In the genomic region with DNA sequence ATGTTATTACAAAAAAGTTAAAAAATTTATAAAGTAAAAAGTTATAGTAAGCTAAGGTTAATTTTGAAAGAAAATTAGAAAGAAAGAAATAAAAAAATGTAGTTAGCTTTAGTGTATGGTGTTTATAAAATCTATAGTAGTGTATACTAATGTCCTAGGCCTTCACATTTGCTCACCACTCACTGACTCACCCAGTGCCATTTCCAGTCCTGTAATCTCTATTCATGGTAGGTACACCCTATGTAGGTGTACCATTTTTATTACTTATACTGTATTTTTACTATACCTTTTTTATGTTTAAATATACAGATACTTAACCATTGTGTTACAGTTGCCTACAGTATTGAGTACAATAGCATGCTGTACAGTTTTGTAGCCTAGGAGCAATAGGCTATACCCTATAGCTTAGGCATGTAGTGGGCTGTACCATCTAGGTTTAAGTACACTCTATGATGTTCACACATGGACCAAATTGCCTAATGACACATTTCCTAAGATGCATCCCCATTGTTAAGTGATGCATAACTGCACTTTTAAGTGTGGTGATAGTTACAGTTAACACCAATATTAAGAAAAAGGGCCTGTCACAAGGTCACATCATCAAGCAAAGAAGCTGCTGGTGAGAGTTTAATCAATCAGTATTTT, we compare ENCODE assay signal across 2 cellular contexts.
TF ChIP-seq lines count a peak whose summit lies in the region.

No MANE protein-coding gene starts in this region.

TF ChIP-seq in HEK293, 187 proteins besides CTCF, POLR2A, EP300 and RAD21:
- TF ChIP-seq FEZF1 (tag by site-specific recombination; IDR thresholded peaks at IDR 0.05) (peak; percentile 56), KLF10 (tag by site-specific recombination; IDR thresholded peaks at IDR 0.05) (no peak), ZNF391 (tag by site-specific recombination; IDR thresholded peaks at IDR 0.05; ENCODE audit: borderline replicate concordance, low read depth) (no peak), OSR2 (tag by site-specific recombination; IDR thresholded peaks at IDR 0.05) (no peak), ZFHX2 (tag by site-specific recombination; conservative IDR thresholded peaks at IDR 0.05) (no peak), SP3 (tag by site-specific recombination; IDR thresholded peaks at IDR 0.05) (no peak), ZNF169 (tag by site-specific recombination; IDR thresholded peaks at IDR 0.05) (no peak), HOXD13 (CRISPR knock-in tag; IDR thresholded peaks at IDR 0.05; ENCODE audit: borderline replicate concordance) (no peak), ZNF664 (tag by site-specific recombination; IDR thresholded peaks at IDR 0.05) (no peak), GLI2 (tag by site-specific recombination; IDR thresholded peaks at IDR 0.05; ENCODE audit: borderline replicate concordance, low read depth) (no peak), RBAK (tag by site-specific recombination; IDR thresholded peaks at IDR 0.05) (no peak), OVOL3 (tag by site-specific recombination; IDR thresholded peaks at IDR 0.05) (no peak), ZNF423 (tag by site-specific recombination; IDR thresholded peaks at IDR 0.05) (no peak)
- TF ChIP-seq, protein P1, sequence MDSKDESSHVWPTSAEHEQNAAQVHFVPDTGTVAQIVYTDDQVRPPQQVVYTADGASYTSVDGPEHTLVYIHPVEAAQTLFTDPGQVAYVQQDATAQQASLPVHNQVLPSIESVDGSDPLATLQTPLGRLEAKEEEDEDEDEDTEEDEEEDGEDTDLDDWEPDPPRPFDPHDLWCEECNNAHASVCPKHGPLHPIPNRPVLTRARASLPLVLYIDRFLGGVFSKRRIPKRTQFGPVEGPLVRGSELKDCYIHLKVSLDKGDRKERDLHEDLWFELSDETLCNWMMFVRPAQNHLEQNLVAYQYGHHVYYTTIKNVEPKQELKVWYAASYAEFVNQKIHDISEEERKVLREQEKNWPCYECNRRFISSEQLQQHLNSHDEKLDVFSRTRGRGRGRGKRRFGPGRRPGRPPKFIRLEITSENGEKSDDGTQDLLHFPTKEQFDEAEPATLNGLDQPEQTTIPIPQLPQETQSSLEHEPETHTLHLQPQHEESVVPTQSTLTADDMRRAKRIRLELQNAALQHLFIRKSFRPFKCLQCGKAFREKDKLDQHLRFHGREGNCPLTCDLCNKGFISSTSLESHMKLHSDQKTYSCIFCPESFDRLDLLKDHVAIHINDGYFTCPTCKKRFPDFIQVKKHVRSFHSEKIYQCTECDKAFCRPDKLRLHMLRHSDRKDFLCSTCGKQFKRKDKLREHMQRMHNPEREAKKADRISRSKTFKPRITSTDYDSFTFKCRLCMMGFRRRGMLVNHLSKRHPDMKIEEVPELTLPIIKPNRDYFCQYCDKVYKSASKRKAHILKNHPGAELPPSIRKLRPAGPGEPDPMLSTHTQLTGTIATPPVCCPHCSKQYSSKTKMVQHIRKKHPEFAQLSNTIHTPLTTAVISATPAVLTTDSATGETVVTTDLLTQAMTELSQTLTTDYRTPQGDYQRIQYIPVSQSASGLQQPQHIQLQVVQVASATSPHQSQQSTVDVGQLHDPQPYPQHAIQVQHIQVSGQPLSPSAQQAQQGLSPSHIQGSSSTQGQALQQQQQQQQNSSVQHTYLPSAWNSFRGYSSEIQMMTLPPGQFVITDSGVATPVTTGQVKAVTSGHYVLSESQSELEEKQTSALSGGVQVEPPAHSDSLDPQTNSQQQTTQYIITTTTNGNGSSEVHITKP (tag by site-specific recombination; IDR thresholded peaks at IDR 0.05) = peak; percentile 79
- TF ChIP-seq, protein P2, sequence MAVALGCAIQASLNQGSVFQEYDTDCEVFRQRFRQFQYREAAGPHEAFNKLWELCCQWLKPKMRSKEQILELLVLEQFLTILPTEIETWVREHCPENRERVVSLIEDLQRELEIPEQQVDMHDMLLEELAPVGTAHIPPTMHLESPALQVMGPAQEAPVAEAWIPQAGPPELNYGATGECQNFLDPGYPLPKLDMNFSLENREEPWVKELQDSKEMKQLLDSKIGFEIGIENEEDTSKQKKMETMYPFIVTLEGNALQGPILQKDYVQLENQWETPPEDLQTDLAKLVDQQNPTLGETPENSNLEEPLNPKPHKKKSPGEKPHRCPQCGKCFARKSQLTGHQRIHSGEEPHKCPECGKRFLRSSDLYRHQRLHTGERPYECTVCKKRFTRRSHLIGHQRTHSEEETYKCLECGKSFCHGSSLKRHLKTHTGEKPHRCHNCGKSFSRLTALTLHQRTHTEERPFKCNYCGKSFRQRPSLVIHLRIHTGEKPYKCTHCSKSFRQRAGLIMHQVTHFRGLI (tag by site-specific recombination; IDR thresholded peaks at IDR 0.05) = no peak
- TF ChIP-seq, protein P3, sequence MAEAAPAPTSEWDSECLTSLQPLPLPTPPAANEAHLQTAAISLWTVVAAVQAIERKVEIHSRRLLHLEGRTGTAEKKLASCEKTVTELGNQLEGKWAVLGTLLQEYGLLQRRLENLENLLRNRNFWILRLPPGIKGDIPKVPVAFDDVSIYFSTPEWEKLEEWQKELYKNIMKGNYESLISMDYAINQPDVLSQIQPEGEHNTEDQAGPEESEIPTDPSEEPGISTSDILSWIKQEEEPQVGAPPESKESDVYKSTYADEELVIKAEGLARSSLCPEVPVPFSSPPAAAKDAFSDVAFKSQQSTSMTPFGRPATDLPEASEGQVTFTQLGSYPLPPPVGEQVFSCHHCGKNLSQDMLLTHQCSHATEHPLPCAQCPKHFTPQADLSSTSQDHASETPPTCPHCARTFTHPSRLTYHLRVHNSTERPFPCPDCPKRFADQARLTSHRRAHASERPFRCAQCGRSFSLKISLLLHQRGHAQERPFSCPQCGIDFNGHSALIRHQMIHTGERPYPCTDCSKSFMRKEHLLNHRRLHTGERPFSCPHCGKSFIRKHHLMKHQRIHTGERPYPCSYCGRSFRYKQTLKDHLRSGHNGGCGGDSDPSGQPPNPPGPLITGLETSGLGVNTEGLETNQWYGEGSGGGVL (tag by site-specific recombination; IDR thresholded peaks at IDR 0.05) = no peak
- TF ChIP-seq, protein P4, sequence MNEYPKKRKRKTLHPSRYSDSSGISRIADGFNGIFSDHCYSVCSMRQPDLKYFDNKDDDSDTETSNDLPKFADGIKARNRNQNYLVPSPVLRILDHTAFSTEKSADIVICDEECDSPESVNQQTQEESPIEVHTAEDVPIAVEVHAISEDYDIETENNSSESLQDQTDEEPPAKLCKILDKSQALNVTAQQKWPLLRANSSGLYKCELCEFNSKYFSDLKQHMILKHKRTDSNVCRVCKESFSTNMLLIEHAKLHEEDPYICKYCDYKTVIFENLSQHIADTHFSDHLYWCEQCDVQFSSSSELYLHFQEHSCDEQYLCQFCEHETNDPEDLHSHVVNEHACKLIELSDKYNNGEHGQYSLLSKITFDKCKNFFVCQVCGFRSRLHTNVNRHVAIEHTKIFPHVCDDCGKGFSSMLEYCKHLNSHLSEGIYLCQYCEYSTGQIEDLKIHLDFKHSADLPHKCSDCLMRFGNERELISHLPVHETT (tag by site-specific recombination; IDR thresholded peaks at IDR 0.05) = no peak

TF ChIP-seq in GM12878, 131 proteins besides CTCF, POLR2A, EP300 and RAD21:
- TF ChIP-seq FOXK2 (IDR thresholded peaks at IDR 0.05) = no peak
- no peak for TF ChIP-seq ZNF217 (IDR thresholded peaks at IDR 0.05)
- TF ChIP-seq, protein P5, sequence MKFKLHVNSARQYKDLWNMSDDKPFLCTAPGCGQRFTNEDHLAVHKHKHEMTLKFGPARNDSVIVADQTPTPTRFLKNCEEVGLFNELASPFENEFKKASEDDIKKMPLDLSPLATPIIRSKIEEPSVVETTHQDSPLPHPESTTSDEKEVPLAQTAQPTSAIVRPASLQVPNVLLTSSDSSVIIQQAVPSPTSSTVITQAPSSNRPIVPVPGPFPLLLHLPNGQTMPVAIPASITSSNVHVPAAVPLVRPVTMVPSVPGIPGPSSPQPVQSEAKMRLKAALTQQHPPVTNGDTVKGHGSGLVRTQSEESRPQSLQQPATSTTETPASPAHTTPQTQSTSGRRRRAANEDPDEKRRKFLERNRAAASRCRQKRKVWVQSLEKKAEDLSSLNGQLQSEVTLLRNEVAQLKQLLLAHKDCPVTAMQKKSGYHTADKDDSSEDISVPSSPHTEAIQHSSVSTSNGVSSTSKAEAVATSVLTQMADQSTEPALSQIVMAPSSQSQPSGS (IDR thresholded peaks at IDR 0.05; ENCODE audit: low read length) = no peak
- TF ChIP-seq NBN (IDR thresholded peaks at IDR 0.05) = no peak
- no peak for TF ChIP-seq KAT2A (conservative IDR thresholded peaks at IDR 0.05; ENCODE audit: control insufficient read depth, low read depth, low read length)
- no peak for TF ChIP-seq SP1 (IDR thresholded peaks at IDR 0.05; ENCODE audit: low read depth, low read length)
- TF ChIP-seq ZNF384 (IDR thresholded peaks at IDR 0.05; ENCODE audit: borderline replicate concordance, low read depth, low read length) = no peak
- no peak for TF ChIP-seq NFIC (IDR thresholded peaks at IDR 0.05; ENCODE audit: low read depth, low read length)
- TF ChIP-seq RB1 (IDR thresholded peaks at IDR 0.05; ENCODE audit: borderline replicate concordance) = no peak
- no peak for TF ChIP-seq CBX3 (IDR thresholded peaks at IDR 0.05; ENCODE audit: borderline replicate concordance, low read depth)
- TF ChIP-seq ASH2L (IDR thresholded peaks at IDR 0.05; ENCODE audit: borderline replicate concordance, low read depth) = no peak
- TF ChIP-seq, protein P6, sequence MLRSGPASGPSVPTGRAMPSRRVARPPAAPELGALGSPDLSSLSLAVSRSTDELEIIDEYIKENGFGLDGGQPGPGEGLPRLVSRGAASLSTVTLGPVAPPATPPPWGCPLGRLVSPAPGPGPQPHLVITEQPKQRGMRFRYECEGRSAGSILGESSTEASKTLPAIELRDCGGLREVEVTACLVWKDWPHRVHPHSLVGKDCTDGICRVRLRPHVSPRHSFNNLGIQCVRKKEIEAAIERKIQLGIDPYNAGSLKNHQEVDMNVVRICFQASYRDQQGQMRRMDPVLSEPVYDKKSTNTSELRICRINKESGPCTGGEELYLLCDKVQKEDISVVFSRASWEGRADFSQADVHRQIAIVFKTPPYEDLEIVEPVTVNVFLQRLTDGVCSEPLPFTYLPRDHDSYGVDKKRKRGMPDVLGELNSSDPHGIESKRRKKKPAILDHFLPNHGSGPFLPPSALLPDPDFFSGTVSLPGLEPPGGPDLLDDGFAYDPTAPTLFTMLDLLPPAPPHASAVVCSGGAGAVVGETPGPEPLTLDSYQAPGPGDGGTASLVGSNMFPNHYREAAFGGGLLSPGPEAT (IDR thresholded peaks at IDR 0.05; ENCODE audit: low read depth) = no peak
- no peak for TF ChIP-seq NR2C2 (IDR thresholded peaks at IDR 0.05; ENCODE audit: borderline replicate concordance, control insufficient read depth, insufficient read length, low read depth)
TF ChIP-seq in GM12878: peak in this region for 0.
